In the genomic region with DNA sequence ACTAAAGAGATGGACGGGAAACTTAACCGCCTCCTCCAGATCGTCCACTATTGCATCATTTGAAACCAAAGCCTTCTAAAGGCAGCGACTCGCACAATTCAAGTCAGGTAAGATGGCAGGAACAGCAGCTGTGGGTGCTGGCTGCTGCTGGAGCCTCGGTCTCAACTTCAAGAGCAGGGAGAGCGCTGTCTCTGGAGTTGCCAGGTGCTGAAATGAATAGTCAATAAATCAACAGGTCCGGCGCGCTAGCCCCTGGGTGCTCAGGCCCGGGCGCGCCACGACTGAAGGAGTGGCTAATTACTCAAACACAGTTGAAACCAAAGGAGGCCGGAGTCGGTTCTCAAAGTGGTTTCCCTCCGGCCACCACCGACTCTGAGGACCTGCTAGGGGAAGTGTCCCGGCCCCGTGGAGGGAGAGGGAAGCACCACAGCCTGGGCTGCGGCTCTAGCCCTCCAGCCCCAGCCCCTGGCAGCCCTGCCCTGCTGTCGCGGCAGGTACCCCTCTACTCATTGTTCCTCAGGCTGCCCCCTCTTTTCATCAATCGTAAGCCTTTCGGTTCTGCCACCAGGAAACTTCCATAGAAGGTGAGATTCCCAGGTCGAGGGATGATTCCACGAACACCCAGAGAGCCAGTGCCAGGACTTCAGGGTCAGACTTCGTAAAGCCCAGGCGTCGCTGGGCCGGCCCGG, we compare ENCODE assay signal across 8 cellular contexts. TPM values are rescaled to one million over a fixed set of nuclear protein-coding genes. Genes with fewer than 3 reads are reported as not detected.
DNase-seq lines count a peak whose midpoint lies in the region; ATAC-seq and TF ChIP-seq lines count a peak whose summit lies in the region.

No MANE protein-coding gene starts in this region.

- H3K4me1 ChIP-seq in DOHH2 (ENCODE audit: control insufficient read depth, low read length), result peaks cover 12% of the 10 kb centered on the region

- H3K36me3 Mint-ChIP-seq in glutamatergic neuron (ENCODE audit: unreplicated experiment), result no peaks in the 10 kb centered on the region

- H3K9me3 Mint-ChIP-seq in glutamatergic neuron (ENCODE audit: unreplicated experiment), result peaks cover 3% of the 10 kb centered on the region

- DNase-seq in NCI-H774 (lab: John Stamatoyannopoulos, UW), result peak; percentile 92
- DNase-seq in activated gamma-delta T cell treated with Interleukin-2 at 50 U/mL for 16 hours, result peak; percentile 28
- DNase-seq in glutamatergic neuron, result peak; percentile 35
- peak; percentile 5 for DNase-seq in occipital lobe (lab: John Stamatoyannopoulos, UW)
- no peak for DNase-seq in GM10266 (ENCODE audit: extremely low spot score)

- H3K4me1 Mint-ChIP-seq in glutamatergic neuron (ENCODE audit: low read depth, unreplicated experiment), result no peaks in the 10 kb centered on the region

- H3K27me3 ChIP-seq in DOHH2 (ENCODE audit: control insufficient read depth, low read length), result peaks cover 32% of the 10 kb centered on the region

- peak overlapping the region; percentile 79 for H3K4me3 ChIP-seq in DOHH2 (ENCODE audit: low read length)

- no peaks in the 10 kb centered on the region for H4K20me1 ChIP-seq in DOHH2 (ENCODE audit: control insufficient read depth, insufficient read depth, low read depth, low read length)

- H3K79me2 ChIP-seq in DOHH2 (ENCODE audit: control insufficient read depth, low read length), result no peaks in the 10 kb centered on the region

- H3K4me2 ChIP-seq in DOHH2 (ENCODE audit: low read length), result peak overlapping the region; percentile 92

- no peak for TF ChIP-seq CTCF in DOHH2 (IDR thresholded peaks at IDR 0.05; ENCODE audit: low read depth, low read length, poor library complexity, severe bottlenecking)
- TF ChIP-seq CTCF in glutamatergic neuron (IDR thresholded peaks at IDR 0.05; ENCODE audit: partially characterized antibody, unreplicated experiment), result no peak
- no peak for TF ChIP-seq CTCF in GM10266 (IDR thresholded peaks at IDR 0.05; ENCODE audit: control insufficient read depth, insufficient read depth, low read depth, missing control alignments)

- H3K4me3 Mint-ChIP-seq in glutamatergic neuron (ENCODE audit: unreplicated experiment), result peak overlapping the region; percentile 84

- no peaks in the 10 kb centered on the region for H3K9me2 ChIP-seq in DOHH2 (replicated peaks; ENCODE audit: control insufficient read depth, low read length)

- ATAC-seq in HG03066 (IDR thresholded peaks at IDR 0.05; ENCODE audit: low read depth, unreplicated experiment), result peak; percentile 28
- no peak for ATAC-seq in HG03565 (IDR thresholded peaks at IDR 0.05; ENCODE audit: unreplicated experiment)

- H3K27me3 Mint-ChIP-seq in glutamatergic neuron (ENCODE audit: unreplicated experiment), result peaks cover 1% of the 10 kb centered on the region

- H3K27ac Mint-ChIP-seq in glutamatergic neuron (ENCODE audit: unreplicated experiment), result peak overlapping the region; percentile 22

- H3K36me3 ChIP-seq in DOHH2 (ENCODE audit: control insufficient read depth, low read length), result no peaks in the 10 kb centered on the region

- H3F3A ChIP-seq in DOHH2 (ENCODE audit: control insufficient read depth, insufficient read depth), result no peaks in the 10 kb centered on the region

- H3K27ac ChIP-seq in DOHH2 (ENCODE audit: low read depth, low read length), result no peak overlapping the region

- no peaks in the 10 kb centered on the region for H3K9me3 ChIP-seq in DOHH2 (ENCODE audit: control insufficient read depth, insufficient read depth, low read length)

RNA-seq across cellular contexts. Expression of gene TTC39B, which starts 0.8 kb away (rescaled TPM):
- total RNA-seq in glutamatergic neuron (ENCODE audit: unreplicated experiment), result 3.1 TPM
- 6.9 TPM for total RNA-seq in occipital lobe
